In genomic region chr13:109734002-109734785, GRCh38 we compare ENCODE assay signal across 16 cellular contexts. TPM values are rescaled to one million over a fixed set of nuclear protein-coding genes. Genes with fewer than 3 reads are reported as not detected.
A peak's percentile ranks its signal among the peaks of the same experiment; 100 is the strongest.
DNase-seq lines count a peak whose midpoint lies in the region; ATAC-seq and TF ChIP-seq lines count a peak whose summit lies in the region.
"Had no signal": no experiment of that assay in that cellular context is flagged by ENCODE, and none has a peak within 500 bp of the region (broad histone marks: within the 10 kb centered on the region; RNA-seq: fewer than 3 reads in every experiment).

No MANE protein-coding gene starts in this region.

- H3K9ac ChIP-seq in DND-41 (ENCODE audit: low read depth, low read length) (peak overlapping the region; percentile 11; the same call in 1 of the 2 replicates), colonic mucosa (ENCODE audit: low read depth in 2 of 2, low read length in 2 of 2) (no peak overlapping the region)

- TF ChIP-seq CTCF in DND-41 (IDR thresholded peaks at IDR 0.05; ENCODE audit: borderline replicate concordance, extremely low read depth, low read length, poor library complexity, severe bottlenecking) (no peak), colonic mucosa (IDR thresholded peaks at IDR 0.05) (no peak), Caco-2 (IDR thresholded peaks at IDR 0.05; ENCODE audit: insufficient read depth in 1 of 2, low read depth in 1 of 2, low read length in 1 of 2, severe bottlenecking in 1 of 2, unreplicated experiment in 1 of 2) (no peak)

- DNase-seq in DND-41 (peak; percentile 91), NCI-H1092 (lab: John Stamatoyannopoulos, UW) (peak; percentile 47), NCI-H345 treated with DMSO at 0.1 percent for 48 hours (lab: John Stamatoyannopoulos, UW; ENCODE audit: unreplicated experiment) (peak; percentile 6), immature natural killer cell (peak in 2 of 3 donors; percentile 16 to 17), colonic mucosa (no peak), posterior vena cava (ENCODE audit: low spot score) (no peak), Caco-2 (no peak), cerebellum (ENCODE audit: low spot score) (no peak)
- DNase-seq: EL, NCI-H1105, NCI-H187 treated with DMSO at 0.1 percent for 48 hours, NCI-H446, NCI-H774, SHP77 treated with DMSO at 0.1 percent for 48 hours had no signal

- H3K9me3 ChIP-seq in DND-41 (ENCODE audit: insufficient read depth, low read length, severe bottlenecking) (no peaks in the 10 kb centered on the region), colonic mucosa (no peaks in the 10 kb centered on the region), Caco-2 (no peaks in the 10 kb centered on the region)
- H3K9me3 ChIP-seq: HAP-1 had no signal

- BruUV-seq in Caco-2 (replicated peaks; lab: Mats Ljungman, UMichigan): no TSS peak

- ATAC-seq in DND-41 (ENCODE audit: insufficient read depth, low read depth): peak; percentile 61

- peaks cover 0 to 4% (median 0%) of the 10 kb centered on the region in 3 donors for H3K36me3 Mint-ChIP-seq in immature natural killer cell
- no peaks in the 10 kb centered on the region for H3K36me3 Mint-ChIP-seq in Caco-2 (ENCODE audit: insufficient read depth, unreplicated experiment)
- H3K36me3 Mint-ChIP-seq: IgD-negative memory B cell had no signal

- H3K27me3 ChIP-seq in DND-41 (ENCODE audit: insufficient read depth, low read length, poor library complexity) (no peaks in the 10 kb centered on the region), colonic mucosa (no peaks in the 10 kb centered on the region), Caco-2 (replicated peaks; ENCODE audit: control insufficient read depth, insufficient read depth, low read length) (no peaks in the 10 kb centered on the region)

- CTCF ChIA-PET in Caco-2 (lab: Charles Lee): no interaction called here

- H3K9me3 Mint-ChIP-seq in immature natural killer cell (peaks cover 0 to 5% (median 0%) of the 10 kb centered on the region in 6 donors), Caco-2 (ENCODE audit: unreplicated experiment) (peaks cover 9% of the 10 kb centered on the region)

- H3K4me1 ChIP-seq in DND-41 (ENCODE audit: insufficient read depth, low read length) (peaks cover 56% of the 10 kb centered on the region), colonic mucosa (no peaks in the 10 kb centered on the region), Caco-2 (no peaks in the 10 kb centered on the region)
- H3K4me1 ChIP-seq: HAP-1 had no signal

- POLR2A ChIA-PET in Caco-2 (lab: Charles Lee): no interaction called here

- peaks cover 11 to 22% of the 10 kb centered on the region in 2 donors for H3K4me1 Mint-ChIP-seq in immature natural killer cell
- no peaks in the 10 kb centered on the region for H3K4me1 Mint-ChIP-seq in Caco-2 (ENCODE audit: low read depth, unreplicated experiment)

- H3K36me3 ChIP-seq in DND-41 (ENCODE audit: insufficient read depth, low read length) (peaks cover 5% of the 10 kb centered on the region; the same call in 1 of the 2 replicates), colonic mucosa (no peaks in the 10 kb centered on the region), Caco-2 (ENCODE audit: control insufficient read depth, insufficient read depth, low read length) (no peaks in the 10 kb centered on the region)
- H3K36me3 ChIP-seq: HAP-1 had no signal

- H3K4me3 ChIP-seq in DND-41 (ENCODE audit: low read depth in 1 of 2, low read length in 2 of 2): no peak overlapping the region
- no peak overlapping the region for H3K4me3 ChIP-seq in colonic mucosa
- no peak overlapping the region for H3K4me3 ChIP-seq in Caco-2 (ENCODE audit: low read depth, low read length)
- H3K4me3 ChIP-seq: HAP-1 had no signal

- H2AFZ ChIP-seq in DND-41 (ENCODE audit: low read depth, low read length): no peak overlapping the region

- peak overlapping the region; percentile 74 for H3K27ac ChIP-seq in DND-41 (ENCODE audit: low read length)
- H3K27ac ChIP-seq in colonic mucosa: no peak overlapping the region

- intact Hi-C loops in colonic mucosa (cut with DNase I) (no loop called here), posterior vena cava (cut with DNase I) (no loop called here), Caco-2 (cut with micrococcal nuclease; ENCODE audit: unreplicated experiment) (no loop called here)

- H3K27me3 Mint-ChIP-seq in immature natural killer cell (ENCODE audit: low read depth in 3 of 3): peaks cover 7 to 11% (median 11%) of the 10 kb centered on the region in 3 donors
- H3K27me3 Mint-ChIP-seq in Caco-2 (ENCODE audit: insufficient read depth, unreplicated experiment): no peaks in the 10 kb centered on the region

- peak overlapping the region in 2 of 5 donors; percentile 44 to 62 for H3K4me3 Mint-ChIP-seq in immature natural killer cell
- no peak overlapping the region for H3K4me3 Mint-ChIP-seq in Caco-2 (ENCODE audit: unreplicated experiment)
- H3K4me3 Mint-ChIP-seq: IgD-negative memory B cell had no signal

- H3K27ac Mint-ChIP-seq in immature natural killer cell (no peak overlapping the region), Caco-2 (ENCODE audit: unreplicated experiment) (no peak overlapping the region)
- H3K27ac Mint-ChIP-seq: IgD-negative memory B cell had no signal

- H3K79me2 ChIP-seq in DND-41 (ENCODE audit: insufficient read depth, low read length): peaks cover 27% of the 10 kb centered on the region

- no peaks in the 10 kb centered on the region for H4K20me1 ChIP-seq in DND-41 (ENCODE audit: insufficient read depth, low read length)

- peak overlapping the region; percentile 28 for H3K4me2 ChIP-seq in DND-41 (ENCODE audit: insufficient read depth, low read length)

RNA-seq across cellular contexts. Expression of gene IRS2, which starts 52.2 kb away (rescaled TPM):
- 1 to 10 TPM in 2 of 3 donors, under 1 TPM in 1; 0.57 to 2.6 (median 2.5) TPM for polyA plus RNA-seq in immature natural killer cell
- total RNA-seq in colonic mucosa (10 to 100 TPM in 1 of 2 donors, 1 to 10 TPM in 1; 6.7 to 23.0 TPM), posterior vena cava (10 to 100 TPM; 15.9 to 25.1 TPM), Caco-2 (2022) (5.4 and 5.5 TPM in 2 replicates), cerebellum (8.3 TPM)

Comparison
In these comparisons a context has a peak if more than half of its experiments do, and no peak if none do; other contexts are left out.
1. DNase-seq: peak in DND-41 (single experiment), NCI-H1092 (single experiment), NCI-H345 treated with DMSO at 0.1 percent for 48 hours (single experiment) and immature natural killer cell (2 of 3); none in colonic mucosa (single experiment), posterior vena cava (single experiment), Caco-2 (0 of 2) and cerebellum (single experiment).